1 cellular context compared by ENCODE assay signal in the genomic region with DNA sequence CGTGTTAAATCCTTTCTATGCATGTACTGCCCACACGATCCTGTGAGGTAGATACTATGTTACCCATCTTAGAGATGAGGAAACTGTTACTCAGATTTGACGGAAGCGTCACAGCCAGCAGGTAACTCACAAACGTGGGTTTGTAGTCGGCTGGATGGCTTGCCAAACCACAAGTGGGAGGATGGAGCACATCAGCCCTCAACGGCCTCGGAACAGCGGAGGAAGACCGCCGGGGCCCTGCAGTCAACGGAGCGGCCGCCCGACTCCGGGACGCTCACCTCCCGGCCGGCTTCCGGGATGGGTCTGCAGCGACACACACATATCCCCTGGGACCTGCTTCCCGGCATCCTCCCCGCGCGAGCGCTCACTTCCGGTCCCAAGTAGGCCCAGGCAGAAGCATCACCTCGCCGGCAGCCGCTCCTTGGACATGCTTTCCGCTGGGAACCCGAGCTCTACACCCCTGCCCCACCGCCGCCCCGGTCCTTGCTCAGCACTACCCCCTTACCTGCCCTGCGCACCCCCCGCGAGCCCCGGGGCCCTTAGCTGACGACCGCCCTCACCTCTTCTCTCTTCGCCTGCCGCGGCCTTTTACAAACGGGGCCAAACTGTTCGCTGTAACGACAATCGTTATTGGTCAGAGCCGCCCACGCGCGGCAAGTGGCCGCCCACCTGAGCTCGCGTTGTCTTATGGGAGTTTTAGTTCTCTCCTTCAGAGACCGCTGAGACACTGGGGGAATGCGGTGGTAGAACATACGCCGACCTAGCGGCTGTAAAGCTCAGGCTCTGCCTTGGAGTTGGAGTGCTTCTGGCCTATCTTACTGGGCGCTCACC.
TF ChIP-seq lines count a peak whose summit lies in the region.

A gene (minus strand): TSS at position 607 of the 831 bp plus-strand sequence. CDS start 9,034 bp downstream, outside the sequence.

TF ChIP-seq in HepG2, 621 proteins besides CTCF, POLR2A, EP300 and RAD21 (continued from another document and continues in another):
- TF ChIP-seq NR2F2 (IDR thresholded peaks at IDR 0.05; ENCODE audit: borderline replicate concordance, low read depth), result no peak; the same call in 1 of the 2 replicates
- peak; percentile 93 for TF ChIP-seq GABPA (IDR thresholded peaks at IDR 0.05; ENCODE audit: low read depth, low read length)
- peak; percentile 96 for TF ChIP-seq GABPA (CRISPR knock-in tag; IDR thresholded peaks at IDR 0.05; ENCODE audit: low read depth)
- peak; percentile 94; the same call in 1 of the 2 replicates for TF ChIP-seq AHR (CRISPR knock-in tag; IDR thresholded peaks at IDR 0.05)
- no peak; the same call in 1 of the 2 replicates for TF ChIP-seq ZFP36L2 (CRISPR knock-in tag; IDR thresholded peaks at IDR 0.05)
- peak; percentile 20; the same call in 1 of the 2 replicates for TF ChIP-seq GATAD2A (CRISPR knock-in tag; IDR thresholded peaks at IDR 0.05)
- TF ChIP-seq MBNL3 (CRISPR knock-in tag; conservative IDR thresholded peaks at IDR 0.05), result no peak
- TF ChIP-seq, protein P1, sequence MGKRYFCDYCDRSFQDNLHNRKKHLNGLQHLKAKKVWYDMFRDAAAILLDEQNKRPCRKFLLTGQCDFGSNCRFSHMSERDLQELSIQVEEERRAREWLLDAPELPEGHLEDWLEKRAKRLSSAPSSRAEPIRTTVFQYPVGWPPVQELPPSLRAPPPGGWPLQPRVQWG (CRISPR knock-in tag; IDR thresholded peaks at IDR 0.05; ENCODE audit: borderline replicate concordance, low read depth), result no peak
- TF ChIP-seq MAZ (IDR thresholded peaks at IDR 0.05; ENCODE audit: borderline replicate concordance, low read depth, low read length), result peak; percentile 30
- TF ChIP-seq MAZ (CRISPR knock-in tag; IDR thresholded peaks at IDR 0.05; ENCODE audit: low read depth), result peak; percentile 89
- TF ChIP-seq KLF16 (CRISPR knock-in tag; IDR thresholded peaks at IDR 0.05), result peak in 1 of 2 experiments; percentile 80; a peak in 1 of 4 replicates
- TF ChIP-seq, protein P2, sequence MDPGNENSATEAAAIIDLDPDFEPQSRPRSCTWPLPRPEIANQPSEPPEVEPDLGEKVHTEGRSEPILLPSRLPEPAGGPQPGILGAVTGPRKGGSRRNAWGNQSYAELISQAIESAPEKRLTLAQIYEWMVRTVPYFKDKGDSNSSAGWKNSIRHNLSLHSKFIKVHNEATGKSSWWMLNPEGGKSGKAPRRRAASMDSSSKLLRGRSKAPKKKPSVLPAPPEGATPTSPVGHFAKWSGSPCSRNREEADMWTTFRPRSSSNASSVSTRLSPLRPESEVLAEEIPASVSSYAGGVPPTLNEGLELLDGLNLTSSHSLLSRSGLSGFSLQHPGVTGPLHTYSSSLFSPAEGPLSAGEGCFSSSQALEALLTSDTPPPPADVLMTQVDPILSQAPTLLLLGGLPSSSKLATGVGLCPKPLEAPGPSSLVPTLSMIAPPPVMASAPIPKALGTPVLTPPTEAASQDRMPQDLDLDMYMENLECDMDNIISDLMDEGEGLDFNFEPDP (CRISPR knock-in tag; conservative IDR thresholded peaks at IDR 0.05), result no peak
- TF ChIP-seq ZNF761 (CRISPR knock-in tag; conservative IDR thresholded peaks at IDR 0.05), result no peak
- TF ChIP-seq, protein P3, sequence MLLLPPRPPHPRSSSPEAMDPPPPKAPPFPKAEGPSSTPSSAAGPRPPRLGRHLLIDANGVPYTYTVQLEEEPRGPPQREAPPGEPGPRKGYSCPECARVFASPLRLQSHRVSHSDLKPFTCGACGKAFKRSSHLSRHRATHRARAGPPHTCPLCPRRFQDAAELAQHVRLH (CRISPR knock-in tag; IDR thresholded peaks at IDR 0.05; ENCODE audit: borderline replicate concordance, low read depth), result peak; percentile 66; the same call in 1 of the 2 replicates
- peak; percentile 69 for TF ChIP-seq ZNF292 (CRISPR knock-in tag; IDR thresholded peaks at IDR 0.05; ENCODE audit: borderline replicate concordance, low read depth)
- TF ChIP-seq POLR2AphosphoS5 (IDR thresholded peaks at IDR 0.05; ENCODE audit: low read depth, low read length), result peak; percentile 82
- 0 out of 2 replicates have a peak, but pooled peaks have one; percentile 37 for TF ChIP-seq STAT5B (CRISPR knock-in tag; IDR thresholded peaks at IDR 0.05)
- peak; percentile 87; the same call in 1 of the 2 replicates for TF ChIP-seq KLF13 (CRISPR knock-in tag; IDR thresholded peaks at IDR 0.05)
- TF ChIP-seq ISL2 (CRISPR knock-in tag; IDR thresholded peaks at IDR 0.05), result peak; percentile 64; the same call in 1 of the 2 replicates
- peak; percentile 78 for TF ChIP-seq POGZ (CRISPR knock-in tag; IDR thresholded peaks at IDR 0.05)
- TF ChIP-seq THAP11 (CRISPR knock-in tag; IDR thresholded peaks at IDR 0.05), result peak; percentile 97
- TF ChIP-seq, protein P4, sequence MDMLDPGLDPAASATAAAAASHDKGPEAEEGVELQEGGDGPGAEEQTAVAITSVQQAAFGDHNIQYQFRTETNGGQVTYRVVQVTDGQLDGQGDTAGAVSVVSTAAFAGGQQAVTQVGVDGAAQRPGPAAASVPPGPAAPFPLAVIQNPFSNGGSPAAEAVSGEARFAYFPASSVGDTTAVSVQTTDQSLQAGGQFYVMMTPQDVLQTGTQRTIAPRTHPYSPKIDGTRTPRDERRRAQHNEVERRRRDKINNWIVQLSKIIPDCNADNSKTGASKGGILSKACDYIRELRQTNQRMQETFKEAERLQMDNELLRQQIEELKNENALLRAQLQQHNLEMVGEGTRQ (IDR thresholded peaks at IDR 0.05; ENCODE audit: low read depth, low read length), result peak; percentile 91
- TF ChIP-seq, protein P4 (CRISPR knock-in tag; IDR thresholded peaks at IDR 0.05; ENCODE audit: borderline replicate concordance), result peak; percentile 94
- no peak for TF ChIP-seq SYNCRIP (IDR thresholded peaks at IDR 0.05; ENCODE audit: insufficient read depth, low read depth, low read length)
- TF ChIP-seq SRSF1 (optimal IDR thresholded peaks at IDR 0.05; ENCODE audit: low read depth, low read length), result peak; percentile 77
- TF ChIP-seq ZNF720 (CRISPR knock-in tag; IDR thresholded peaks at IDR 0.05), result 0 out of 2 replicates have a peak, but pooled peaks have one; percentile 53
- peak; percentile 88; the same call in 1 of the 2 replicates for TF ChIP-seq MYNN (CRISPR knock-in tag; IDR thresholded peaks at IDR 0.05; ENCODE audit: low read depth)
- TF ChIP-seq, protein P5, sequence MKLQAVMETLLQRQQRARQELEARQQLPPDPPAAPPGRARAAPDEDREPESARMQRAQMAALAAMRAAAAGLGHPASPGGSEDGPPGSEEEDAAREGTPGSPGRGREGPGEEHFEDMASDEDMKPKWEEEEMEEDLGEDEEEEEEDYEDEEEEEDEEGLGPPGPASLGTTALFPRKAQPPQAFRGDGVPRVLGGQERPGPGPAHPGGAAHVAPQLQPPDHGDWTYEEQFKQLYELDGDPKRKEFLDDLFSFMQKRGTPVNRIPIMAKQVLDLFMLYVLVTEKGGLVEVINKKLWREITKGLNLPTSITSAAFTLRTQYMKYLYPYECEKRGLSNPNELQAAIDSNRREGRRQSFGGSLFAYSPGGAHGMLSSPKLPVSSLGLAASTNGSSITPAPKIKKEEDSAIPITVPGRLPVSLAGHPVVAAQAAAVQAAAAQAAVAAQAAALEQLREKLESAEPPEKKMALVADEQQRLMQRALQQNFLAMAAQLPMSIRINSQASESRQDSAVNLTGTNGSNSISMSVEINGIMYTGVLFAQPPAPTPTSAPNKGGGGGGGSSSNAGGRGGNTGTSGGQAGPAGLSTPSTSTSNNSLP (IDR thresholded peaks at IDR 0.05; ENCODE audit: low read depth, low read length), result no peak
- no peak for TF ChIP-seq ZNF160 (CRISPR knock-in tag; IDR thresholded peaks at IDR 0.05)
- TF ChIP-seq JUND (CRISPR knock-in tag; IDR thresholded peaks at IDR 0.05), result 0 out of 2 replicates have a peak, but pooled peaks have one; percentile 4
- TF ChIP-seq TAF1 (CRISPR knock-in tag; IDR thresholded peaks at IDR 0.05), result peak; percentile 97
- peak; percentile 94 for TF ChIP-seq CREM (IDR thresholded peaks at IDR 0.05)
- 0 out of 2 replicates have a peak, but pooled peaks have one; percentile 20 for TF ChIP-seq CREM (CRISPR knock-in tag; IDR thresholded peaks at IDR 0.05)
- TF ChIP-seq, protein P6, sequence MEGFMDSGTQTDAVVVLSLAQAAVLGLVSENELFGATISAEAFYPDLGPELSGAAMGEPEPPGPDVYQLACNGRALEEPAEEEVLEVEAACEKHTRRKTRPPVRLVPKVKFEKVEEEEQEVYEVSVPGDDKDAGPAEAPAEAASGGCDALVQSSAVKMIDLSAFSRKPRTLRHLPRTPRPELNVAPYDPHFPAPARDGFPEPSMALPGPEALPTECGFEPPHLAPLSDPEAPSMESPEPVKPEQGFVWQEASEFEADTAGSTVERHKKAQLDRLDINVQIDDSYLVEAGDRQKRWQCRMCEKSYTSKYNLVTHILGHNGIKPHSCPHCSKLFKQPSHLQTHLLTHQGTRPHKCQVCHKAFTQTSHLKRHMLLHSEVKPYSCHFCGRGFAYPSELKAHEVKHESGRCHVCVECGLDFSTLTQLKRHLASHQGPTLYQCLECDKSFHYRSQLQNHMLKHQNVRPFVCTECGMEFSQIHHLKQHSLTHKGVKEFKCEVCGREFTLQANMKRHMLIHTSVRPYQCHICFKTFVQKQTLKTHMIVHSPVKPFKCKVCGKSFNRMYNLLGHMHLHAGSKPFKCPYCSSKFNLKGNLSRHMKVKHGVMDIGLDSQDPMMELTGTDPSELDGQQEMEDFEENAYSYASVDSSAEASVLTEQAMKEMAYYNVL (CRISPR knock-in tag; IDR thresholded peaks at IDR 0.05; ENCODE audit: borderline replicate concordance), result peak; percentile 70; the same call in 1 of the 2 replicates
- peak; percentile 70 for TF ChIP-seq ZBTB21 (CRISPR knock-in tag; IDR thresholded peaks at IDR 0.05)
- no peak; the same call in 1 of the 2 replicates for TF ChIP-seq DR1 (CRISPR knock-in tag; IDR thresholded peaks at IDR 0.05)
- peak; percentile 99 for TF ChIP-seq KAT7 (CRISPR knock-in tag; IDR thresholded peaks at IDR 0.05; ENCODE audit: borderline replicate concordance)
- peak; percentile 99 for TF ChIP-seq SP4 (CRISPR knock-in tag; IDR thresholded peaks at IDR 0.05)
- TF ChIP-seq MAFF (IDR thresholded peaks at IDR 0.05; ENCODE audit: low read depth, low read length), result no peak
- peak; percentile 86 for TF ChIP-seq IRF2 (CRISPR knock-in tag; IDR thresholded peaks at IDR 0.05)
- TF ChIP-seq, protein P7, sequence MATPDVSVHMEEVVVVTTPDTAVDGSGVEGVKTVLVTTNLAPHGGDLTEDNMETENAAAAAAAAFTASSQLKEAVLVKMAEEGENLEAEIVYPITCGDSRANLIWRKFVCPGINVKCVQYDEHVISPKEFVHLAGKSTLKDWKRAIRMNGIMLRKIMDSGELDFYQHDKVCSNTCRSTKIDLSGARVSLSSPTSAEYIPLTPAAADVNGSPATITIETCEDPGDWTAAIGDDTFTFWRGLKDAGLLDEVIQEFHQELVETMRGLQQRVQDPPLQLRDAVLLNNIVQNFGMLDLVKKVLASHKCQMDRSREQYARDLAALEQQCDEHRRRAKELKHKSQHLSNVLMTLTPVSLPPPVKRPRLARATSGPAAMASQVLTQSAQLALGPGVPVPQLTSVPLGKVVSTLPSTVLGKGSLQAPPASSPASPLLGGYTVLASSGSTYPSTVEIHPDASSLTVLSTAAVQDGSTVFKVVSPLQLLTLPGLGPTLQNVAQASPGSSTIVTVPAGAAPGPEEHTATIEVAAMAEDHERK (CRISPR knock-in tag; IDR thresholded peaks at IDR 0.05; ENCODE audit: low read depth), result no peak
- TF ChIP-seq, protein P8, sequence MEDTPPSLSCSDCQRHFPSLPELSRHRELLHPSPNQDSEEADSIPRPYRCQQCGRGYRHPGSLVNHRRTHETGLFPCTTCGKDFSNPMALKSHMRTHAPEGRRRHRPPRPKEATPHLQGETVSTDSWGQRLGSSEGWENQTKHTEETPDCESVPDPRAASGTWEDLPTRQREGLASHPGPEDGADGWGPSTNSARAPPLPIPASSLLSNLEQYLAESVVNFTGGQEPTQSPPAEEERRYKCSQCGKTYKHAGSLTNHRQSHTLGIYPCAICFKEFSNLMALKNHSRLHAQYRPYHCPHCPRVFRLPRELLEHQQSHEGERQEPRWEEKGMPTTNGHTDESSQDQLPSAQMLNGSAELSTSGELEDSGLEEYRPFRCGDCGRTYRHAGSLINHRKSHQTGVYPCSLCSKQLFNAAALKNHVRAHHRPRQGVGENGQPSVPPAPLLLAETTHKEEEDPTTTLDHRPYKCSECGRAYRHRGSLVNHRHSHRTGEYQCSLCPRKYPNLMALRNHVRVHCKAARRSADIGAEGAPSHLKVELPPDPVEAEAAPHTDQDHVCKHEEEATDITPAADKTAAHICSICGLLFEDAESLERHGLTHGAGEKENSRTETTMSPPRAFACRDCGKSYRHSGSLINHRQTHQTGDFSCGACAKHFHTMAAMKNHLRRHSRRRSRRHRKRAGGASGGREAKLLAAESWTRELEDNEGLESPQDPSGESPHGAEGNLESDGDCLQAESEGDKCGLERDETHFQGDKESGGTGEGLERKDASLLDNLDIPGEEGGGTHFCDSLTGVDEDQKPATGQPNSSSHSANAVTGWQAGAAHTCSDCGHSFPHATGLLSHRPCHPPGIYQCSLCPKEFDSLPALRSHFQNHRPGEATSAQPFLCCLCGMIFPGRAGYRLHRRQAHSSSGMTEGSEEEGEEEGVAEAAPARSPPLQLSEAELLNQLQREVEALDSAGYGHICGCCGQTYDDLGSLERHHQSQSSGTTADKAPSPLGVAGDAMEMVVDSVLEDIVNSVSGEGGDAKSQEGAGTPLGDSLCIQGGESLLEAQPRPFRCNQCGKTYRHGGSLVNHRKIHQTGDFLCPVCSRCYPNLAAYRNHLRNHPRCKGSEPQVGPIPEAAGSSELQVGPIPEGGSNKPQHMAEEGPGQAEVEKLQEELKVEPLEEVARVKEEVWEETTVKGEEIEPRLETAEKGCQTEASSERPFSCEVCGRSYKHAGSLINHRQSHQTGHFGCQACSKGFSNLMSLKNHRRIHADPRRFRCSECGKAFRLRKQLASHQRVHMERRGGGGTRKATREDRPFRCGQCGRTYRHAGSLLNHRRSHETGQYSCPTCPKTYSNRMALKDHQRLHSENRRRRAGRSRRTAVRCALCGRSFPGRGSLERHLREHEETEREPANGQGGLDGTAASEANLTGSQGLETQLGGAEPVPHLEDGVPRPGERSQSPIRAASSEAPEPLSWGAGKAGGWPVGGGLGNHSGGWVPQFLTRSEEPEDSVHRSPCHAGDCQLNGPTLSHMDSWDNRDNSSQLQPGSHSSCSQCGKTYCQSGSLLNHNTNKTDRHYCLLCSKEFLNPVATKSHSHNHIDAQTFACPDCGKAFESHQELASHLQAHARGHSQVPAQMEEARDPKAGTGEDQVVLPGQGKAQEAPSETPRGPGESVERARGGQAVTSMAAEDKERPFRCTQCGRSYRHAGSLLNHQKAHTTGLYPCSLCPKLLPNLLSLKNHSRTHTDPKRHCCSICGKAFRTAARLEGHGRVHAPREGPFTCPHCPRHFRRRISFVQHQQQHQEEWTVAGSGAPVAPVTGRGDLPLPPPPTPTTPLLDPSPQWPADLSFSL (CRISPR knock-in tag; IDR thresholded peaks at IDR 0.05), result no peak
- peak; percentile 96 for TF ChIP-seq ZNF678 (CRISPR knock-in tag; IDR thresholded peaks at IDR 0.05)
- TF ChIP-seq KLF11 (CRISPR knock-in tag; IDR thresholded peaks at IDR 0.05), result peak; percentile 71
- peak; percentile 80 for TF ChIP-seq ZNF317 (CRISPR knock-in tag; IDR thresholded peaks at IDR 0.05)
- peak; percentile 46 for TF ChIP-seq SUZ12 (IDR thresholded peaks at IDR 0.05; ENCODE audit: low read depth, low read length)
